ENCODE assay signal across 1 cellular context in genomic region chr14:105165134-105165704, GRCh38.
TF ChIP-seq lines count a peak whose summit lies in the region.

No MANE protein-coding gene starts in this region.

TF ChIP-seq in HepG2, 621 proteins besides CTCF, POLR2A, EP300 and RAD21:
- no peak for TF ChIP-seq ZNF720 (CRISPR knock-in tag; IDR thresholded peaks at IDR 0.05)
- TF ChIP-seq ZNF773 (CRISPR knock-in tag; IDR thresholded peaks at IDR 0.05; ENCODE audit: borderline replicate concordance): no peak
- no peak for TF ChIP-seq ZNF672 (CRISPR knock-in tag; IDR thresholded peaks at IDR 0.05)
- TF ChIP-seq SMAD3 (CRISPR knock-in tag; IDR thresholded peaks at IDR 0.05): no peak
- no peak for TF ChIP-seq ZNF639 (CRISPR knock-in tag; conservative IDR thresholded peaks at IDR 0.05)
- TF ChIP-seq ZNF326 (CRISPR knock-in tag; IDR thresholded peaks at IDR 0.05; ENCODE audit: borderline replicate concordance): no peak
- no peak for TF ChIP-seq ZSCAN20 (CRISPR knock-in tag; IDR thresholded peaks at IDR 0.05; ENCODE audit: borderline replicate concordance)
- no peak for TF ChIP-seq BCLAF1 (IDR thresholded peaks at IDR 0.05)
- no peak for TF ChIP-seq GTF3A (CRISPR knock-in tag; conservative IDR thresholded peaks at IDR 0.05)
- no peak for TF ChIP-seq TGIF2 (CRISPR knock-in tag; IDR thresholded peaks at IDR 0.05)
- no peak for TF ChIP-seq FOXO1 (CRISPR knock-in tag; IDR thresholded peaks at IDR 0.05)
- no peak for TF ChIP-seq SYNCRIP (IDR thresholded peaks at IDR 0.05; ENCODE audit: insufficient read depth, low read depth, low read length)
- TF ChIP-seq DDIT3 (CRISPR knock-in tag; IDR thresholded peaks at IDR 0.05): no peak
- no peak for TF ChIP-seq ZNF75D (CRISPR knock-in tag; IDR thresholded peaks at IDR 0.05; ENCODE audit: borderline replicate concordance)
- TF ChIP-seq ETV6 (CRISPR knock-in tag; conservative IDR thresholded peaks at IDR 0.05): no peak
- TF ChIP-seq ZNF138 (CRISPR knock-in tag; IDR thresholded peaks at IDR 0.05; ENCODE audit: low read depth): no peak
- TF ChIP-seq ZNF577 (CRISPR knock-in tag; IDR thresholded peaks at IDR 0.05; ENCODE audit: borderline replicate concordance, low read depth): no peak
